ENCODE assay signal across 28 cellular contexts in genomic region chr1:244614113-244614836, GRCh38. TPM values are rescaled to one million over a fixed set of nuclear protein-coding genes. Genes with fewer than 3 reads are reported as not detected.
DNase-seq lines count a peak whose midpoint lies in the region; ATAC-seq, FAIRE-seq and TF ChIP-seq lines count a peak whose summit lies in the region.
"Had no signal": no experiment of that assay in that cellular context is flagged by ENCODE, and none has a peak within 500 bp of the region (broad histone marks: within the 10 kb centered on the region; RNA-seq: fewer than 3 reads in every experiment).

No MANE protein-coding gene starts in this region.

- no peak for FAIRE-seq in K562 (lab: Jason Lieb, UNC)
- FAIRE-seq: G401.6, GM19239, urothelium cell line had no signal

- TF ChIP-seq POLR2A in K562 (conservative IDR thresholded peaks at IDR 0.05) = no peak
- TF ChIP-seq POLR2A in stomach (IDR thresholded peaks at IDR 0.05) = no peak

- in situ Hi-C loops in K562 (cut with MboI) = loop anchor here (25.0 kb wide), 1 partner anchor 423 kb away; no protein-coding TSS in a partner anchor

- H3K9me1 ChIP-seq in K562 (ENCODE audit: control insufficient read depth, insufficient read depth, low read length) = no peaks in the 10 kb centered on the region

- ATAC-seq in K562 (peak; percentile 53), left lung (peak; percentile 92)
- no peak for ATAC-seq in natural killer cell treated with Interleukin-12 subunit alpha and Interleukin-12 subunit beta and Interleukin-15 and Interleukin-18, amount 100 ng/mL, for 72 hours
- ATAC-seq: activated naive CD8-positive, alpha-beta T cell treated with anti-CD3 and anti-CD28 coated beads, Interleukin-2, amount 50 U/mL, for 24 hours; gastroesophageal sphincter; sciatic nerve had no signal

- no peak overlapping the region for H3K4me2 ChIP-seq in K562 (ENCODE audit: insufficient read depth, low read length)

- H3K9me3 Mint-ChIP-seq in natural killer cell treated with Interleukin-12 subunit alpha and Interleukin-12 subunit beta and Interleukin-15 and Interleukin-18, amount 100 ng/mL, for 72 hours = no peaks in the 10 kb centered on the region
- H3K9me3 Mint-ChIP-seq: activated CD4-positive, alpha-beta T cell treated with anti-CD3 and anti-CD28 coated beads, Interleukin-2, amount 10 ng/mL, durations not matched to agents 24 days and 14 days; activated naive CD8-positive, alpha-beta T cell treated with anti-CD3 and anti-CD28 coated beads, Interleukin-2, amount 50 U/mL, for 24 hours; dendritic cell treated with granulocyte-macrophage colony-stimulating factor and Interleukin-4, amounts not matched to agents 40 ng/mL and 50 ng/mL, for 4 days had no signal

- POLR2A ChIA-PET in K562 (lab: Yijun Ruan, JAX) = interaction anchor here (0.5 kb wide), 1 partner anchor 120 kb away, joined by 3 read pairs; no protein-coding TSS in a partner anchor

- no peaks in the 10 kb centered on the region for H3K79me2 ChIP-seq in K562 (ENCODE audit: control insufficient read depth, insufficient read depth, low read length)

- peaks cover 13 to 16% of the 10 kb centered on the region in 2 donors for H3K27me3 Mint-ChIP-seq in natural killer cell treated with Interleukin-12 subunit alpha and Interleukin-12 subunit beta and Interleukin-15 and Interleukin-18, amount 100 ng/mL, for 72 hours
- H3K27me3 Mint-ChIP-seq: activated naive CD8-positive, alpha-beta T cell treated with anti-CD3 and anti-CD28 coated beads, Interleukin-2, amount 50 U/mL, for 24 hours; B cell; dendritic cell treated with granulocyte-macrophage colony-stimulating factor and Interleukin-4, amounts not matched to agents 40 ng/mL and 50 ng/mL, for 4 days had no signal

- TF ChIP-seq CTCF in K562 (IDR thresholded peaks at IDR 0.05 in 2 of 3, conservative IDR thresholded peaks at IDR 0.05 in 1 of 3; ENCODE audit: insufficient read depth in 2 of 3, low read depth in 1 of 3, low read length in 3 of 3) (no peak), left lung (IDR thresholded peaks at IDR 0.05) (no peak), stomach (IDR thresholded peaks at IDR 0.05) (no peak)

- no peak overlapping the region for H3K27ac Mint-ChIP-seq in natural killer cell treated with Interleukin-12 subunit alpha and Interleukin-12 subunit beta and Interleukin-15 and Interleukin-18, amount 100 ng/mL, for 72 hours
- H3K27ac Mint-ChIP-seq: activated CD4-positive, alpha-beta T cell treated with anti-CD3 and anti-CD28 coated beads, Interleukin-2, amount 10 ng/mL, durations not matched to agents 24 days and 14 days; activated naive CD8-positive, alpha-beta T cell treated with anti-CD3 and anti-CD28 coated beads, Interleukin-2, amount 50 U/mL, for 24 hours; B cell; dendritic cell treated with granulocyte-macrophage colony-stimulating factor and Interleukin-4, amounts not matched to agents 40 ng/mL and 50 ng/mL, for 4 days had no signal

- peak; percentile 20 for DNase-seq in DMS79 treated with DMSO at 0.1 percent for 48 hours (lab: John Stamatoyannopoulos, UW)
- no peak for DNase-seq in DMS79 (lab: John Stamatoyannopoulos, UW)
- DNase-seq in K562 (ENCODE audit: extremely low read depth in 1 of 4, low spot score in 3 of 4) = no peak
- DNase-seq in left lung = peak in 1 of 2 donors; percentile 60
- DNase-seq in stomach = peak; percentile 75
- no peak for DNase-seq in A172 (ENCODE audit: low spot score)
- DNase-seq in T-helper 1 cell = no peak
- no peak for DNase-seq in natural killer cell treated with Interleukin-12 subunit alpha and Interleukin-12 subunit beta and Interleukin-15 and Interleukin-18, amount 100 ng/mL, for 72 hours (ENCODE audit: low spot score)
- DNase-seq: activated CD4-positive, alpha-beta T cell treated with anti-CD3 and anti-CD28 coated beads, Interleukin-2, amount 10 ng/mL, durations not matched to agents 24 days and 14 days; activated CD8-positive, alpha-beta memory T cell treated with anti-CD3 and anti-CD28 coated beads, Interleukin-2, amount 50 U/mL, for 4 hours; activated effector memory CD4-positive, alpha-beta T cell treated with Interleukin-2 at 50 U/mL for 16 hours; activated naive CD8-positive, alpha-beta T cell treated with anti-CD3 and anti-CD28 coated beads, Interleukin-2, amount 50 U/mL, for 24 hours; H7; midbrain; NCI-H1417 treated with DMSO at 0.1 percent for 48 hours; NCI-H2227 treated with DMSO at 0.1 percent for 48 hours; nucleus accumbens; stimulated activated naive CD4-positive, alpha-beta T cell treated with Interleukin-2 at 50 U/mL for 16 hours had no signal

- no peaks in the 10 kb centered on the region for H3K9me3 ChIP-seq in K562 (replicated peaks; ENCODE audit: control insufficient read depth, insufficient read depth, low read depth, low read length)
- H3K9me3 ChIP-seq in left lung = no peaks in the 10 kb centered on the region
- peaks cover 0 to 4% (median 0%) of the 10 kb centered on the region in 4 donors for H3K9me3 ChIP-seq in stomach
- H3K9me3 ChIP-seq: gastroesophageal sphincter had no signal

- TF ChIP-seq RAD21 in K562 (CRISPR knock-in tag; conservative IDR thresholded peaks at IDR 0.05 in 1 of 2, IDR thresholded peaks at IDR 0.05 in 1 of 2) = no peak

- H3K4me3 ChIP-seq in K562 (no peak overlapping the region), left lung (no peak overlapping the region), stomach (no peak overlapping the region)
- H3K4me3 ChIP-seq: cardiac muscle cell, gastroesophageal sphincter had no signal

- no peaks in the 10 kb centered on the region for H3K4me1 Mint-ChIP-seq in natural killer cell treated with Interleukin-12 subunit alpha and Interleukin-12 subunit beta and Interleukin-15 and Interleukin-18, amount 100 ng/mL, for 72 hours (ENCODE audit: low read depth in 2 of 2)
- H3K4me1 Mint-ChIP-seq: activated CD4-positive, alpha-beta T cell treated with anti-CD3 and anti-CD28 coated beads, Interleukin-2, amount 10 ng/mL, durations not matched to agents 24 days and 14 days; activated naive CD8-positive, alpha-beta T cell treated with anti-CD3 and anti-CD28 coated beads, Interleukin-2, amount 50 U/mL, for 24 hours; B cell had no signal

- H4K20me1 ChIP-seq in K562 (replicated peaks; ENCODE audit: control insufficient read depth, insufficient read depth, low read length) = no peaks in the 10 kb centered on the region

- CTCF ChIA-PET in K562 (lab: Yijun Ruan, JAX; ENCODE audit: low intra/inter-chr PET ratio) = no interaction called here

- H3K27ac ChIP-seq in K562 (ENCODE audit: extremely low read depth, low read depth, low read length) (no peak overlapping the region), left lung (peak overlapping the region; percentile 34 to 58), stomach (peak overlapping the region; percentile 65 to 79 (median 77))
- H3K27ac ChIP-seq: 22Rv1, cardiac muscle cell, gastroesophageal sphincter, RWPE1 had no signal

- no TSS peak for BruUV-seq in K562 (replicated peaks; lab: Mats Ljungman, UMichigan)

- no peaks in the 10 kb centered on the region for H3K4me1 ChIP-seq in K562 (replicated peaks in 1 of 2; ENCODE audit: control insufficient read depth in 2 of 2, insufficient read depth in 2 of 2, low read length in 2 of 2)
- no peaks in the 10 kb centered on the region for H3K4me1 ChIP-seq in left lung
- peaks cover 0 to 19% (median 9%) of the 10 kb centered on the region in 4 donors for H3K4me1 ChIP-seq in stomach
- H3K4me1 ChIP-seq: gastroesophageal sphincter had no signal

- no peaks in the 10 kb centered on the region for H3K36me3 Mint-ChIP-seq in natural killer cell treated with Interleukin-12 subunit alpha and Interleukin-12 subunit beta and Interleukin-15 and Interleukin-18, amount 100 ng/mL, for 72 hours

- no peak overlapping the region for H3K4me3 Mint-ChIP-seq in natural killer cell treated with Interleukin-12 subunit alpha and Interleukin-12 subunit beta and Interleukin-15 and Interleukin-18, amount 100 ng/mL, for 72 hours
- H3K4me3 Mint-ChIP-seq: activated CD4-positive, alpha-beta T cell treated with anti-CD3 and anti-CD28 coated beads, Interleukin-2, amount 10 ng/mL, durations not matched to agents 24 days and 14 days; activated naive CD8-positive, alpha-beta T cell treated with anti-CD3 and anti-CD28 coated beads, Interleukin-2, amount 50 U/mL, for 24 hours; B cell; dendritic cell treated with granulocyte-macrophage colony-stimulating factor and Interleukin-4, amounts not matched to agents 40 ng/mL and 50 ng/mL, for 4 days had no signal

- intact Hi-C loops in K562 (cut with micrococcal nuclease) (no loop called here), left lung (cut with DNase I) (no loop called here), stomach (cut with DNase I; ENCODE audit: low total_unique reads) (no loop called here)

- H2AFZ ChIP-seq in K562 (ENCODE audit: low read depth, low read length) = no peak overlapping the region

- H3K9ac ChIP-seq in K562 (ENCODE audit: insufficient read depth in 1 of 2, low read depth in 2 of 2, low read length in 2 of 2) = no peak overlapping the region

- TF ChIP-seq EP300 in K562 (IDR thresholded peaks at IDR 0.05; ENCODE audit: low read length) (no peak), stomach (IDR thresholded peaks at IDR 0.05) (no peak)

- H3K36me3 ChIP-seq in K562 (ENCODE audit: control insufficient read depth, insufficient read depth, low read length) (no peaks in the 10 kb centered on the region), left lung (no peaks in the 10 kb centered on the region), stomach (no peaks in the 10 kb centered on the region)
- H3K36me3 ChIP-seq: cardiac muscle cell, gastroesophageal sphincter had no signal

- 4% methylated on average over 9 of the region's 9 CpGs for WGBS in K562 (ENCODE audit: insufficient coverage, low coverage, missing lambda C conversion rate)
- 23 to 51% (median 34%) methylated on average over 9 of the region's 9 CpGs for WGBS in stomach, 5 donors

- H3K27me3 ChIP-seq in K562 (ENCODE audit: control insufficient read depth in 2 of 2, insufficient read depth in 2 of 2, low read length in 2 of 2) (peaks cover 15 to 20% of the 10 kb centered on the region in 2 experiments), left lung (no peaks in the 10 kb centered on the region), stomach (no peaks in the 10 kb centered on the region)
- H3K27me3 ChIP-seq: cardiac muscle cell, gastroesophageal sphincter had no signal

RNA-seq across cellular contexts. Expression of gene DESI2, which starts 38.7 kb away (rescaled TPM):
- 17.0 and 36.5 TPM in 2 replicates for total RNA-seq in K562 (2011; cell fraction: chromatin; rRNA removed; ENCODE audit: low replicate concordance)
- 17.3 and 26.5 TPM in 2 replicates for total RNA-seq in K562 (2011; cell fraction: nucleolus; rRNA removed)
- 29.8 and 42.3 TPM in 2 replicates for total RNA-seq in K562 (2011; cell fraction: nucleoplasm; rRNA removed)
- total RNA-seq in K562 (2014; rRNA removed) (40.8 TPM in 2 replicates), K562 (2014; rRNA removed; fragmentation: Illumina TruSeq; extraction: Trizol) (56.9 and 60.6 TPM in 2 replicates), K562 (2015; rRNA removed; fragmentation: Illumina TruSeq; extraction: Trizol) (52.4 and 59.4 TPM in 2 replicates), K562 (2021) (42.3 and 43.9 TPM in 2 replicates), left lung (10 to 100 TPM; 48.3 to 50.7 TPM), stomach (10 to 100 TPM in 3 of 5 donors, 1 to 10 TPM in 2; 3.5 to 74.7 (median 15.6) TPM)
- polyA plus RNA-seq in K562 (2011; rRNA removed) (36.6 and 38.4 TPM in 2 replicates), K562 (2014; fragmentation: Illumina TruSeq; extraction: Trizol) (33.6 and 37.8 TPM in 2 replicates), K562 (2014; fragmentation: Nextera tagmentation; extraction: Ambion mirVana) (10 to 100 TPM; 17.4 to 20.4 TPM), K562 (2014; rRNA removed) (26.1 and 26.9 TPM in 2 replicates), stomach (10 to 100 TPM in 2 of 3 donors, 1 to 10 TPM in 1; 9.8 to 29.2 (median 22.4) TPM)
- polyA plus RNA-seq in K562 (2011; cell fraction: cytosol; rRNA removed) = 15.0 and 26.2 TPM in 2 replicates
- 19.6 and 27.0 TPM in 2 replicates for polyA plus RNA-seq in K562 (2011; cell fraction: nucleus; rRNA removed)
- polyA plus RNA-seq in K562 (2012) = 21.9 and 29.7 TPM in 2 replicates
- polyA minus RNA-seq in K562 (2011; rRNA and poly(A)+ RNA removed) = 55.3 and 64.0 TPM in 2 replicates
- polyA minus RNA-seq in K562 (2011; cell fraction: cytosol; rRNA and poly(A)+ RNA removed) = 21.1 and 24.8 TPM in 2 replicates
- polyA minus RNA-seq in K562 (2011; cell fraction: nucleus; rRNA and poly(A)+ RNA removed) = 25.3 and 40.5 TPM in 2 replicates
- 109 and 133 TPM in 2 replicates for total RNA-seq in A172 (2014; rRNA removed; shearing (Covaris generic))
- total RNA-seq in natural killer cell treated with Interleukin-12 subunit alpha and Interleukin-12 subunit beta and Interleukin-15 and Interleukin-18, amount 100 ng/mL, for 72 hours = 10 to 100 TPM; 26.9 to 31.7 TPM

Comparison
In these comparisons a context has a peak if more than half of its experiments do, and no peak if none do; other contexts are left out.
1. DNase-seq: peak in DMS79 treated with DMSO at 0.1 percent for 48 hours (single experiment) and stomach (single experiment); none in DMS79 (single experiment), K562 (0 of 4), A172 (single experiment), T-helper 1 cell (0 of 5) and natural killer cell treated with Interleukin-12 subunit alpha and Interleukin-12 subunit beta and Interleukin-15 and Interleukin-18, amount 100 ng/mL, for 72 hours (single experiment).
2. ATAC-seq: peak in K562 (single experiment) and left lung (single experiment); none in natural killer cell treated with Interleukin-12 subunit alpha and Interleukin-12 subunit beta and Interleukin-15 and Interleukin-18, amount 100 ng/mL, for 72 hours (0 of 2).